In the genomic region with DNA sequence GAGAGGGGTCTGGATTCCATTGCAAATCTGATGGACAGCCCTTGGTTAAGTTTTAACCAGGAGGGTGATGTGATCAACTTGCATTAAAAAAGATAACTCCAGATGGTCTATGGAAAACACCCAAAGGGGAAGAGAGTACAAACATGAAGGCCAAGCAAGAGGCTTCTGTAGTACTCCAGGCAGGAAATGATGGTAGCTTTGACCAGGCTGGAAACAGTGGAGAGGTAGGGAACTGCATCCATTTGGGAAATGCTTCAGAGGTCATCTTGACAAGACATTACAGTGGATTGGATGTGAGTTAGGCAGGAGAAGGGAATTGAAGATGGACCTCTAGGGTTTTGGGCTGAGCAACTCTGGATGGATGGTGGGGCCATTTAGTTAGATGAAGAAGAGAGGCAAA, we compare ENCODE assay signal across 26 cellular contexts.
A peak's percentile ranks its signal among the peaks of the same experiment; 100 is the strongest.
DNase-seq lines count a peak whose midpoint lies in the region; ATAC-seq and TF ChIP-seq lines count a peak whose summit lies in the region.
"Had no signal": no experiment of that assay in that cellular context is flagged by ENCODE, and none has a peak within 500 bp of the region (broad histone marks: within the 10 kb centered on the region; RNA-seq: fewer than 3 reads in every experiment).

No MANE protein-coding gene starts in this region.

- H3K27ac ChIP-seq in HCT116 (ENCODE audit: low read depth, low read length) (no peak overlapping the region), mesendoderm (ENCODE audit: low read depth, low read length) (no peak overlapping the region), left ventricle myocardium inferior (replicated peaks) (no peak overlapping the region), Karpas-422 (ENCODE audit: low read length) (no peak overlapping the region)
- H3K27ac ChIP-seq: 22Rv1, A549, BLaER1 had no signal

- H2BK120ac ChIP-seq in mesendoderm (ENCODE audit: low read depth, low read length) = no peak overlapping the region

- peak; percentile 55; the same call in 1 of the 2 replicates for ATAC-seq in HCT116
- ATAC-seq: GM12878 had no signal

- H3K9me2 ChIP-seq in HCT116 (ENCODE audit: insufficient read depth) = no peaks in the 10 kb centered on the region
- no peaks in the 10 kb centered on the region for H3K9me2 ChIP-seq in Karpas-422 (replicated peaks; ENCODE audit: insufficient read depth, low read length)

- H3K36me3 ChIP-seq in HCT116 (ENCODE audit: control insufficient read depth in 1 of 2, insufficient read depth in 2 of 2, low read length in 2 of 2) = no peaks in the 10 kb centered on the region
- H3K36me3 ChIP-seq in mesendoderm (ENCODE audit: control insufficient read depth, insufficient read depth, low read length) = no peaks in the 10 kb centered on the region
- H3K36me3 ChIP-seq in left ventricle myocardium inferior = no peaks in the 10 kb centered on the region
- H3K36me3 ChIP-seq in Karpas-422 (ENCODE audit: insufficient read depth, low read length) = no peaks in the 10 kb centered on the region
- H3K36me3 ChIP-seq: BLaER1 had no signal

- H3K4me3 Mint-ChIP-seq in T-helper 2 cell treated with Interferon-gamma antibody and Interleukin-4, amounts not matched to agents 5 μg/mL and 100 μg/mL, for 36 hours = no peak overlapping the region
- H3K4me3 Mint-ChIP-seq: B cell; CD14-positive monocyte; CD4-positive, alpha-beta memory T cell; CD4-positive, CD25-positive, alpha-beta regulatory T cell; CD8-positive, alpha-beta memory T cell had no signal

- no peak overlapping the region for H3K56ac ChIP-seq in mesendoderm (ENCODE audit: low read length)

- POLR2A ChIA-PET in HCT116 (lab: Charles Lee) = no interaction called here

- TF ChIP-seq CTCF in HCT116 (IDR thresholded peaks at IDR 0.05 in 2 of 3, conservative IDR thresholded peaks at IDR 0.05 in 1 of 3; ENCODE audit: borderline replicate concordance in 1 of 3, insufficient read depth in 1 of 3, low read depth in 2 of 3, low read length in 2 of 3) = 0 out of 6 replicates have a peak, but pooled peaks of 1 of the 3 experiments have one; percentile 8
- peak; percentile 6 for TF ChIP-seq CTCF in epithelial cell of esophagus (IDR thresholded peaks at IDR 0.05; ENCODE audit: insufficient read depth, low read depth, low read length, missing control alignments)
- TF ChIP-seq CTCF in left ventricle myocardium inferior (IDR thresholded peaks at IDR 0.05; ENCODE audit: borderline replicate concordance) = no peak

- H2BK15ac ChIP-seq in mesendoderm (replicated peaks; ENCODE audit: low read depth) = no peak overlapping the region

- H3K27ac Mint-ChIP-seq in T-helper 2 cell treated with Interferon-gamma antibody and Interleukin-4, amounts not matched to agents 5 μg/mL and 100 μg/mL, for 36 hours = no peak overlapping the region
- H3K27ac Mint-ChIP-seq: B cell; CD14-positive monocyte; CD4-positive, alpha-beta memory T cell; CD4-positive, CD25-positive, alpha-beta regulatory T cell; CD8-positive, alpha-beta memory T cell had no signal

- H3K27me3 Mint-ChIP-seq in T-helper 2 cell treated with Interferon-gamma antibody and Interleukin-4, amounts not matched to agents 5 μg/mL and 100 μg/mL, for 36 hours (ENCODE audit: low read depth) = no peaks in the 10 kb centered on the region
- H3K27me3 Mint-ChIP-seq: B cell; CD4-positive, alpha-beta memory T cell; CD4-positive, CD25-positive, alpha-beta regulatory T cell; CD8-positive, alpha-beta memory T cell had no signal

- no peak overlapping the region for H4K5ac ChIP-seq in mesendoderm (ENCODE audit: low read length)

- H3K4me1 Mint-ChIP-seq in T-helper 2 cell treated with Interferon-gamma antibody and Interleukin-4, amounts not matched to agents 5 μg/mL and 100 μg/mL, for 36 hours (ENCODE audit: low read depth) = no peaks in the 10 kb centered on the region
- H3K4me1 Mint-ChIP-seq: B cell; CD14-positive monocyte; CD4-positive, alpha-beta memory T cell; CD4-positive, CD25-positive, alpha-beta regulatory T cell; CD8-positive, alpha-beta memory T cell had no signal

- H3K4me1 ChIP-seq in HCT116 (ENCODE audit: control insufficient read depth in 1 of 2, insufficient read depth in 2 of 2, low read length in 2 of 2) (no peaks in the 10 kb centered on the region), mesendoderm (ENCODE audit: control insufficient read depth, low read depth, low read length) (no peaks in the 10 kb centered on the region), left ventricle myocardium inferior (no peaks in the 10 kb centered on the region), Karpas-422 (ENCODE audit: low read length) (no peaks in the 10 kb centered on the region)
- H3K4me1 ChIP-seq: A549 had no signal

- no peak overlapping the region for H3K23ac ChIP-seq in mesendoderm (ENCODE audit: low read length)

- H3K4me3 ChIP-seq in HCT116 (replicated peaks in 1 of 2; ENCODE audit: low read depth in 1 of 2, low read length in 2 of 2) (no peak overlapping the region), epithelial cell of esophagus (ENCODE audit: low read length) (no peak overlapping the region), mesendoderm (ENCODE audit: low read length) (no peak overlapping the region), left ventricle myocardium inferior (no peak overlapping the region), Karpas-422 (ENCODE audit: low read length) (no peak overlapping the region)
- H3K4me3 ChIP-seq: A549, BLaER1, GM12878 had no signal

- no TSS peak for BruUV-seq in HCT116 (replicated peaks; lab: Mats Ljungman, UMichigan)

- CTCF ChIA-PET in HCT116 (lab: Charles Lee) = no interaction called here

- intact Hi-C loops in HCT116 (cut with micrococcal nuclease) = no loop called here
- intact Hi-C loops in left ventricle myocardium inferior (cut with micrococcal nuclease) = no loop called here

- no peak overlapping the region for H3K18ac ChIP-seq in mesendoderm (ENCODE audit: low read length)

- H2BK5ac ChIP-seq in mesendoderm (ENCODE audit: low read length) = no peak overlapping the region

- no peaks in the 10 kb centered on the region for H3K9me3 Mint-ChIP-seq in T-helper 2 cell treated with Interferon-gamma antibody and Interleukin-4, amounts not matched to agents 5 μg/mL and 100 μg/mL, for 36 hours

- no peak overlapping the region for H4K8ac ChIP-seq in mesendoderm (ENCODE audit: low read depth, low read length)

- H3K36me3 Mint-ChIP-seq in T-helper 2 cell treated with Interferon-gamma antibody and Interleukin-4, amounts not matched to agents 5 μg/mL and 100 μg/mL, for 36 hours (ENCODE audit: low read depth) = no peaks in the 10 kb centered on the region
- H3K36me3 Mint-ChIP-seq: CD14-positive monocyte; CD4-positive, alpha-beta memory T cell; CD4-positive, CD25-positive, alpha-beta regulatory T cell; CD8-positive, alpha-beta memory T cell had no signal

- H3K4me2 ChIP-seq in HCT116 (ENCODE audit: low read length) (no peak overlapping the region), mesendoderm (ENCODE audit: low read length) (no peak overlapping the region), Karpas-422 (ENCODE audit: low read depth, low read length, poor library complexity, severe bottlenecking) (no peak overlapping the region)
- H3K4me2 ChIP-seq: A549, BLaER1 had no signal

- TF ChIP-seq RAD21 in HCT116 (IDR thresholded peaks at IDR 0.05; ENCODE audit: low read depth) = no peak

- no peak overlapping the region for H2AFZ ChIP-seq in HCT116 (ENCODE audit: low read depth, low read length, poor library complexity, severe bottlenecking)
- no peak overlapping the region for H2AFZ ChIP-seq in Karpas-422 (ENCODE audit: low read length)

- H4K20me1 ChIP-seq in HCT116 (ENCODE audit: insufficient read depth) = no peaks in the 10 kb centered on the region
- no peaks in the 10 kb centered on the region for H4K20me1 ChIP-seq in Karpas-422 (ENCODE audit: insufficient read depth, low read depth, low read length)
- H4K20me1 ChIP-seq: BLaER1 had no signal

- DNase-seq in DMS53 (lab: John Stamatoyannopoulos, UW) = peak; percentile 58
- no peak for DNase-seq in DMS53 treated with DMSO at 0.1 percent for 48 hours (lab: John Stamatoyannopoulos, UW; ENCODE audit: unreplicated experiment)
- no peak for DNase-seq in HCT116 (ENCODE audit: low read depth, low spot score)
- DNase-seq in epithelial cell of esophagus (ENCODE audit: low read depth) = no peak
- DNase-seq in mesendoderm = peak; percentile 4
- no peak for DNase-seq in left ventricle myocardium inferior
- no peak for DNase-seq in Karpas-422
- no peak for DNase-seq in T-helper 2 cell treated with Interferon-gamma antibody and Interleukin-4, amounts not matched to agents 5 μg/mL and 100 μg/mL, for 36 hours (ENCODE audit: low spot score)
- DNase-seq: AML-193; C1 segment of cervical spinal cord; CD4-positive, alpha-beta memory T cell; CD4-positive, CD25-positive, alpha-beta regulatory T cell; CD8-positive, alpha-beta memory T cell; COR-L47; DMS 273 treated with DMSO at 0.1 percent for 48 hours; DMS153; DMS79; DND-41; EL; GDM1 had no signal

- H3K9me3 ChIP-seq in HCT116 (ENCODE audit: control insufficient read depth in 1 of 2, insufficient read depth in 1 of 2, low read depth in 1 of 2, low read length in 2 of 2) = no peaks in the 10 kb centered on the region
- H3K9me3 ChIP-seq in left ventricle myocardium inferior (replicated peaks) = no peaks in the 10 kb centered on the region
- H3K9me3 ChIP-seq in Karpas-422 (ENCODE audit: low read length) = no peaks in the 10 kb centered on the region
- H3K9me3 ChIP-seq: A549, BLaER1 had no signal

- H3K9ac ChIP-seq in HCT116 (ENCODE audit: low read length) (no peak overlapping the region), mesendoderm (ENCODE audit: low read length) (no peak overlapping the region), Karpas-422 (ENCODE audit: low read length) (no peak overlapping the region)
- H3K9ac ChIP-seq: BLaER1 had no signal

- RAD21 ChIA-PET in HCT116 (lab: Charles Lee; ENCODE audit: low non-redundant PET in 1 of 2, low total read pairs in 2 of 2, uncharacterized antibody in 2 of 2, unreplicated experiment in 2 of 2) = no interaction called here

- no peaks in the 10 kb centered on the region for H3K79me2 ChIP-seq in HCT116 (ENCODE audit: insufficient read depth, low read length)
- no peaks in the 10 kb centered on the region for H3K79me2 ChIP-seq in mesendoderm (ENCODE audit: control insufficient read depth, insufficient read depth, low read length)
- H3K79me2 ChIP-seq in Karpas-422 (ENCODE audit: low read length) = no peaks in the 10 kb centered on the region

- no peaks in the 10 kb centered on the region for H3K79me1 ChIP-seq in mesendoderm (ENCODE audit: low read length)

- H3K4ac ChIP-seq in mesendoderm (ENCODE audit: low read depth, low read length) = no peak overlapping the region

- TF ChIP-seq POLR2A in HCT116 (IDR thresholded peaks at IDR 0.05; ENCODE audit: borderline replicate concordance, extremely low read depth, insufficient read depth, insufficient read length) = no peak

- no peaks in the 10 kb centered on the region for H3K27me3 ChIP-seq in HCT116 (ENCODE audit: insufficient read depth, low read length)
- no peaks in the 10 kb centered on the region for H3K27me3 ChIP-seq in mesendoderm (ENCODE audit: insufficient read depth, low read length, poor library complexity)
- no peaks in the 10 kb centered on the region for H3K27me3 ChIP-seq in left ventricle myocardium inferior (ENCODE audit: low read depth)
- H3K27me3 ChIP-seq in Karpas-422 (ENCODE audit: low read length) = no peaks in the 10 kb centered on the region
- H3K27me3 ChIP-seq: BLaER1 had no signal

- H2AK5ac ChIP-seq in mesendoderm (ENCODE audit: low read length) = no peak overlapping the region

TF ChIP-seq in HCT116, 20 proteins besides CTCF, POLR2A, EP300 and RAD21 (continues in another document):
- no peak for TF ChIP-seq EZH2phosphoT487 (IDR thresholded peaks at IDR 0.05; ENCODE audit: borderline replicate concordance)
- no peak for TF ChIP-seq SP1 (IDR thresholded peaks at IDR 0.05; ENCODE audit: low read depth)

Comparison
In these comparisons a context has a peak if more than half of its experiments do, and no peak if none do; other contexts are left out.
1. DNase-seq: peak in DMS53 (single experiment) and mesendoderm (single experiment); none in DMS53 treated with DMSO at 0.1 percent for 48 hours (single experiment), HCT116 (single experiment), epithelial cell of esophagus (single experiment), left ventricle myocardium inferior (single experiment), Karpas-422 (single experiment) and T-helper 2 cell treated with Interferon-gamma antibody and Interleukin-4, amounts not matched to agents 5 μg/mL and 100 μg/mL, for 36 hours (single experiment).